Comparison of ENCODE assay signal across 1 cellular context in genomic region chr3:99825239-99825638, GRCh38.
A peak's percentile ranks its signal among the peaks of the same experiment; 100 is the strongest.
TF ChIP-seq lines count a peak whose summit lies in the region.

No MANE protein-coding gene starts in this region.

TF ChIP-seq in K562, 482 proteins besides CTCF, POLR2A, EP300 and RAD21 (continued from another document):
- TF ChIP-seq FOXP4 (CRISPR knock-in tag; IDR thresholded peaks at IDR 0.05; ENCODE audit: borderline replicate concordance) = no peak
- no peak for TF ChIP-seq PBX2 (CRISPR knock-in tag; IDR thresholded peaks at IDR 0.05; ENCODE audit: low read depth)
- peak; percentile 82 for TF ChIP-seq PBX2 (tag; conservative IDR thresholded peaks at IDR 0.05; ENCODE audit: low read depth)
- TF ChIP-seq CBFA2T2 (conservative IDR thresholded peaks at IDR 0.05) = peak; percentile 32; the same call in 1 of the 2 replicates
- TF ChIP-seq TBL1XR1 (IDR thresholded peaks at IDR 0.05; ENCODE audit: low read length in 2 of 2) = no peak
- peak; percentile 61; the same call in 1 of the 2 replicates for TF ChIP-seq PKNOX1 (IDR thresholded peaks at IDR 0.05)
- no peak for TF ChIP-seq ZNF696 (CRISPR knock-in tag; conservative IDR thresholded peaks at IDR 0.05)
- TF ChIP-seq DPF2 (IDR thresholded peaks at IDR 0.05) = peak; percentile 98
- peak; percentile 92 for TF ChIP-seq MEIS2 (IDR thresholded peaks at IDR 0.05; ENCODE audit: partially characterized antibody)
- peak; percentile 37; the same call in 1 of the 2 replicates for TF ChIP-seq STAT5A (IDR thresholded peaks at IDR 0.05; ENCODE audit: borderline replicate concordance, low read length)
- peak; percentile 74 for TF ChIP-seq TCF3 (CRISPR knock-in tag; IDR thresholded peaks at IDR 0.05)
- peak; percentile 50; the same call in 1 of the 2 replicates for TF ChIP-seq NCOR1 (IDR thresholded peaks at IDR 0.05)
- peak; percentile 85 for TF ChIP-seq TEAD4 (IDR thresholded peaks at IDR 0.05; ENCODE audit: low read length)
- no peak for TF ChIP-seq TEAD4 (CRISPR knock-in tag; IDR thresholded peaks at IDR 0.05; ENCODE audit: borderline replicate concordance)
- no peak for TF ChIP-seq MLX (CRISPR knock-in tag; conservative IDR thresholded peaks at IDR 0.05)
- peak; percentile 87 for TF ChIP-seq ATF3 (IDR thresholded peaks at IDR 0.05)
- TF ChIP-seq ATF3 (CRISPR knock-in tag; conservative IDR thresholded peaks at IDR 0.05) = no peak
- TF ChIP-seq ZC3H4 (CRISPR knock-in tag; IDR thresholded peaks at IDR 0.05; ENCODE audit: borderline replicate concordance) = no peak
- peak; percentile 94 for TF ChIP-seq JUND (IDR thresholded peaks at IDR 0.05; ENCODE audit: borderline replicate concordance, low read depth, low read length)
- TF ChIP-seq JUND (tag; IDR thresholded peaks at IDR 0.05; ENCODE audit: borderline replicate concordance, low read depth, low read length) = peak; percentile 87; the same call in 2 of the 3 replicates
- peak; percentile 51 for TF ChIP-seq GATA2 (CRISPR knock-in tag; IDR thresholded peaks at IDR 0.05)
- peak; percentile 65 for TF ChIP-seq MTA2 (IDR thresholded peaks at IDR 0.05; ENCODE audit: low read depth)
- TF ChIP-seq, protein P1, sequence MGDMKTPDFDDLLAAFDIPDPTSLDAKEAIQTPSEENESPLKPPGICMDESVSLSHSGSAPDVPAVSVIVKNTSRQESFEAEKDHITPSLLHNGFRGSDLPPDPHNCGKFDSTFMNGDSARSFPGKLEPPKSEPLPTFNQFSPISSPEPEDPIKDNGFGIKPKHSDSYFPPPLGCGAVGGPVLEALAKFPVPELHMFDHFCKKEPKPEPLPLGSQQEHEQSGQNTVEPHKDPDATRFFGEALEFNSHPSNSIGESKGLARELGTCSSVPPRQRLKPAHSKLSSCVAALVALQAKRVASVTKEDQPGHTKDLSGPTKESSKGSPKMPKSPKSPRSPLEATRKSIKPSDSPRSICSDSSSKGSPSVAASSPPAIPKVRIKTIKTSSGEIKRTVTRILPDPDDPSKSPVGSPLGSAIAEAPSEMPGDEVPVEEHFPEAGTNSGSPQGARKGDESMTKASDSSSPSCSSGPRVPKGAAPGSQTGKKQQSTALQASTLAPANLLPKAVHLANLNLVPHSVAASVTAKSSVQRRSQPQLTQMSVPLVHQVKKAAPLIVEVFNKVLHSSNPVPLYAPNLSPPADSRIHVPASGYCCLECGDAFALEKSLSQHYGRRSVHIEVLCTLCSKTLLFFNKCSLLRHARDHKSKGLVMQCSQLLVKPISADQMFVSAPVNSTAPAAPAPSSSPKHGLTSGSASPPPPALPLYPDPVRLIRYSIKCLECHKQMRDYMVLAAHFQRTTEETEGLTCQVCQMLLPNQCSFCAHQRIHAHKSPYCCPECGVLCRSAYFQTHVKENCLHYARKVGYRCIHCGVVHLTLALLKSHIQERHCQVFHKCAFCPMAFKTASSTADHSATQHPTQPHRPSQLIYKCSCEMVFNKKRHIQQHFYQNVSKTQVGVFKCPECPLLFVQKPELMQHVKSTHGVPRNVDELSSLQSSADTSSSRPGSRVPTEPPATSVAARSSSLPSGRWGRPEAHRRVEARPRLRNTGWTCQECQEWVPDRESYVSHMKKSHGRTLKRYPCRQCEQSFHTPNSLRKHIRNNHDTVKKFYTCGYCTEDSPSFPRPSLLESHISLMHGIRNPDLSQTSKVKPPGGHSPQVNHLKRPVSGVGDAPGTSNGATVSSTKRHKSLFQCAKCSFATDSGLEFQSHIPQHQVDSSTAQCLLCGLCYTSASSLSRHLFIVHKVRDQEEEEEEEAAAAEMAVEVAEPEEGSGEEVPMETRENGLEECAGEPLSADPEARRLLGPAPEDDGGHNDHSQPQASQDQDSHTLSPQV (IDR thresholded peaks at IDR 0.05) = 0 out of 2 replicates have a peak, but pooled peaks have one; percentile 28
- no peak for TF ChIP-seq ID3 (CRISPR knock-in tag; IDR thresholded peaks at IDR 0.05)
- TF ChIP-seq ID3 (tag; IDR thresholded peaks at IDR 0.05) = 0 out of 2 replicates have a peak, but pooled peaks have one; percentile 26
- TF ChIP-seq ARID3A (IDR thresholded peaks at IDR 0.05; ENCODE audit: borderline replicate concordance, low read depth, low read length) = 0 out of 2 replicates have a peak, but pooled peaks have one; percentile 17
- TF ChIP-seq BCL6 (CRISPR knock-in tag; IDR thresholded peaks at IDR 0.05) = no peak
- peak; percentile 35; the same call in 1 of the 2 replicates for TF ChIP-seq GATAD2B (IDR thresholded peaks at IDR 0.05; ENCODE audit: borderline replicate concordance)
- TF ChIP-seq, protein P2, sequence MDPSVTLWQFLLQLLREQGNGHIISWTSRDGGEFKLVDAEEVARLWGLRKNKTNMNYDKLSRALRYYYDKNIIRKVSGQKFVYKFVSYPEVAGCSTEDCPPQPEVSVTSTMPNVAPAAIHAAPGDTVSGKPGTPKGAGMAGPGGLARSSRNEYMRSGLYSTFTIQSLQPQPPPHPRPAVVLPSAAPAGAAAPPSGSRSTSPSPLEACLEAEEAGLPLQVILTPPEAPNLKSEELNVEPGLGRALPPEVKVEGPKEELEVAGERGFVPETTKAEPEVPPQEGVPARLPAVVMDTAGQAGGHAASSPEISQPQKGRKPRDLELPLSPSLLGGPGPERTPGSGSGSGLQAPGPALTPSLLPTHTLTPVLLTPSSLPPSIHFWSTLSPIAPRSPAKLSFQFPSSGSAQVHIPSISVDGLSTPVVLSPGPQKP (CRISPR knock-in tag; IDR thresholded peaks at IDR 0.05) = no peak
- peak; percentile 96 for TF ChIP-seq FOSL1 (tag; conservative IDR thresholded peaks at IDR 0.05)
- TF ChIP-seq ZBTB34 (CRISPR knock-in tag; IDR thresholded peaks at IDR 0.05) = no peak
- no peak for TF ChIP-seq ZFX (CRISPR knock-in tag; IDR thresholded peaks at IDR 0.05)
- peak; percentile 98 for TF ChIP-seq SMARCE1 (IDR thresholded peaks at IDR 0.05)
- no peak for TF ChIP-seq ZNF277 (CRISPR knock-in tag; IDR thresholded peaks at IDR 0.05; ENCODE audit: borderline replicate concordance)
- peak; percentile 72 for TF ChIP-seq TAL1 (IDR thresholded peaks at IDR 0.05)
- TF ChIP-seq ESRRA (IDR thresholded peaks at IDR 0.05; ENCODE audit: borderline replicate concordance, low read depth) = peak; percentile 51; the same call in 1 of the 2 replicates
- peak; percentile 98 for TF ChIP-seq SMARCA4 (IDR thresholded peaks at IDR 0.05)
- TF ChIP-seq TEAD1 (CRISPR knock-in tag; IDR thresholded peaks at IDR 0.05) = 0 out of 4 replicates have a peak, but pooled peaks of 1 of the 2 experiments have one; percentile 27
- TF ChIP-seq ARID1B (IDR thresholded peaks at IDR 0.05) = peak; percentile 96
